In genomic region chr1:189811960-189812359, GRCh38 we compare ENCODE assay signal across 11 cellular contexts.
"Had no signal": no experiment of that assay in that cellular context is flagged by ENCODE, and none has a peak within 500 bp of the region (broad histone marks: within the 10 kb centered on the region; RNA-seq: fewer than 3 reads in every experiment).

No MANE protein-coding gene starts in this region.

- H3K27ac ChIP-seq: GM23248, HL-60 had no signal

- H3K9ac ChIP-seq: GM23248 had no signal

- ATAC-seq: HCT116, HepG2, K562 had no signal

- H3K9me3 ChIP-seq: HAP-1 had no signal

- H3K36me3 ChIP-seq: HAP-1 had no signal

- DNase-seq: GM23248, GOT3, H7, HFFc6, IMR-90, KG1 had no signal

- FAIRE-seq: HepG2, K562 had no signal

- H3K4me1 ChIP-seq: HAP-1 had no signal

- H3K4me3 ChIP-seq: GM23248, HAP-1, K562 had no signal
